In genomic region chr2:201122276-201122675, GRCh38 we compare ENCODE assay signal across 9 cellular contexts. TPM values are rescaled to one million over a fixed set of nuclear protein-coding genes. Genes with fewer than 3 reads are reported as not detected.
DNase-seq lines count a peak whose midpoint lies in the region; ATAC-seq and TF ChIP-seq lines count a peak whose summit lies in the region.
"Had no signal": no experiment of that assay in that cellular context is flagged by ENCODE, and none has a peak within 500 bp of the region (broad histone marks: within the 10 kb centered on the region; RNA-seq: fewer than 3 reads in every experiment).

No MANE protein-coding gene starts in this region.

- H3K9me3 ChIP-seq in OCI-LY3 (ENCODE audit: insufficient read depth, low read length): no peaks in the 10 kb centered on the region
- H3K9me3 ChIP-seq in neutrophil: no peaks in the 10 kb centered on the region

- no TSS peak for BruUV-seq in Calu3 (replicated peaks; lab: Mats Ljungman, UMichigan)

- H3K79me2 ChIP-seq in OCI-LY3 (ENCODE audit: low read length): peaks cover 95% of the 10 kb centered on the region

- H3K9ac ChIP-seq in OCI-LY3 (ENCODE audit: low read length): peak overlapping the region; percentile 99

- H3K4me1 Mint-ChIP-seq in Calu3 (ENCODE audit: low read depth, unreplicated experiment): peaks cover 62% of the 10 kb centered on the region

- no peaks in the 10 kb centered on the region for H3K27me3 ChIP-seq in OCI-LY3 (ENCODE audit: low read depth, low read length)
- H3K27me3 ChIP-seq in dorsolateral prefrontal cortex: peaks cover 0 to 3% (median 0%) of the 10 kb centered on the region in 45 donors
- no peaks in the 10 kb centered on the region for H3K27me3 ChIP-seq in neutrophil

- H3K27ac Mint-ChIP-seq in Calu3 (ENCODE audit: unreplicated experiment): peak overlapping the region; percentile 99

- CTCF ChIA-PET in Calu3 (lab: Charles Lee): no interaction called here

- H3K4me3 Mint-ChIP-seq in Calu3 (ENCODE audit: low read depth, unreplicated experiment): peak overlapping the region; percentile 71
- H3K4me3 Mint-ChIP-seq: neural crest cell had no signal

- no peaks in the 10 kb centered on the region for H4K20me1 ChIP-seq in OCI-LY3 (ENCODE audit: insufficient read depth, low read length)

- no peak overlapping the region for H2AFZ ChIP-seq in OCI-LY3 (ENCODE audit: low read depth, low read length)

- peaks cover 95% of the 10 kb centered on the region for H3K36me3 Mint-ChIP-seq in Calu3 (ENCODE audit: insufficient read depth, unreplicated experiment)

- peak overlapping the region; percentile 94 for H3K4me2 ChIP-seq in OCI-LY3 (ENCODE audit: low read length)

- peak overlapping the region; percentile 96 for H3K27ac ChIP-seq in OCI-LY3 (ENCODE audit: low read length)
- H3K27ac ChIP-seq in dorsolateral prefrontal cortex: peak overlapping the region in 49 of 59 donors; percentile 4 to 100 (median 92)
- peak overlapping the region; percentile 99 for H3K27ac ChIP-seq in neutrophil

- ATAC-seq in GM19452 (IDR thresholded peaks at IDR 0.05; ENCODE audit: unreplicated experiment): no peak

- peak overlapping the region; percentile 94 for H3K4me3 ChIP-seq in OCI-LY3 (ENCODE audit: low read length)
- H3K4me3 ChIP-seq in dorsolateral prefrontal cortex: peak overlapping the region in 21 of 59 donors; percentile 0 to 94 (median 87)
- H3K4me3 ChIP-seq in neutrophil (ENCODE audit: low read depth in 1 of 2, low read length in 1 of 2): peak overlapping the region; percentile 84 to 98

- intact Hi-C loops in Calu3 (cut with micrococcal nuclease; ENCODE audit: unreplicated experiment): no loop called here
- intact Hi-C loops in dorsolateral prefrontal cortex (cut with DNase I): no loop called here

- DNase-seq in Calu3 (no peak), dorsolateral prefrontal cortex (no peak), NCI-H510A (lab: John Stamatoyannopoulos, UW) (no peak), iPS-NIHi7 (ENCODE audit: extremely low spot score) (no peak)
- DNase-seq in stimulated activated CD4-positive, alpha-beta T cell treated with anti-CD3 and anti-CD28 coated beads, Interleukin-4, amount 100 ng/mL, for 1 hour: no peak

- H3K36me3 ChIP-seq in OCI-LY3 (replicated peaks; ENCODE audit: low read depth, low read length): peaks cover 46% of the 10 kb centered on the region
- peaks cover 32% of the 10 kb centered on the region for H3K36me3 ChIP-seq in neutrophil

- no peaks in the 10 kb centered on the region for H3K27me3 Mint-ChIP-seq in Calu3 (ENCODE audit: unreplicated experiment)

- TF ChIP-seq CTCF in Calu3 (IDR thresholded peaks at IDR 0.05; ENCODE audit: unreplicated experiment) (no peak), OCI-LY3 (IDR thresholded peaks at IDR 0.05; ENCODE audit: low read depth, low read length) (no peak), dorsolateral prefrontal cortex (IDR thresholded peaks at IDR 0.05 in 54 of 56, conservative IDR thresholded peaks at IDR 0.05 in 2 of 56; ENCODE audit: low read depth in 1 of 56, partially characterized antibody in 56 of 56) (no peak), neutrophil (IDR thresholded peaks at IDR 0.05) (no peak)

- H3K4me1 ChIP-seq in OCI-LY3 (ENCODE audit: low read length) (peaks cover 63% of the 10 kb centered on the region), neutrophil (ENCODE audit: control insufficient read depth in 1 of 2, insufficient read depth in 1 of 2, low read depth in 1 of 2, low read length in 1 of 2) (peaks cover 59 to 64% of the 10 kb centered on the region in 2 experiments)

- no peaks in the 10 kb centered on the region for H3K9me3 Mint-ChIP-seq in Calu3 (ENCODE audit: low read depth, unreplicated experiment)
- H3K9me3 Mint-ChIP-seq: neural crest cell had no signal

RNA-seq across cellular contexts. Expression of gene CFLAR, which starts 6.3 kb away (rescaled TPM):
- total RNA-seq in Calu3 (2022) (232 and 285 TPM in 2 replicates), dorsolateral prefrontal cortex (100 to 1,000 TPM in 9 of 120 experiments, 10 to 100 TPM in 111; 33.1 to 117 (median 66.9) TPM)

RNA-seq across cellular contexts. Expression of gene NDUFB3, which starts 50.5 kb away (rescaled TPM):
- total RNA-seq in Calu3 (2022) (133 and 140 TPM in 2 replicates), dorsolateral prefrontal cortex (100 to 1,000 TPM in 30 of 120 experiments, 10 to 100 TPM in 90; 41.9 to 129 (median 85.4) TPM)

RNA-seq across cellular contexts. Expression of gene HYCC2, which starts 50.8 kb away (rescaled TPM):
- total RNA-seq in Calu3 (2022): 37.5 and 45.6 TPM in 2 replicates
- total RNA-seq in dorsolateral prefrontal cortex: 100 to 1,000 TPM in 7 of 120 experiments, 10 to 100 TPM in 113; 40.5 to 110 (median 79.7) TPM
